Comparison of ENCODE assay signal across 23 cellular contexts in the genomic region with DNA sequence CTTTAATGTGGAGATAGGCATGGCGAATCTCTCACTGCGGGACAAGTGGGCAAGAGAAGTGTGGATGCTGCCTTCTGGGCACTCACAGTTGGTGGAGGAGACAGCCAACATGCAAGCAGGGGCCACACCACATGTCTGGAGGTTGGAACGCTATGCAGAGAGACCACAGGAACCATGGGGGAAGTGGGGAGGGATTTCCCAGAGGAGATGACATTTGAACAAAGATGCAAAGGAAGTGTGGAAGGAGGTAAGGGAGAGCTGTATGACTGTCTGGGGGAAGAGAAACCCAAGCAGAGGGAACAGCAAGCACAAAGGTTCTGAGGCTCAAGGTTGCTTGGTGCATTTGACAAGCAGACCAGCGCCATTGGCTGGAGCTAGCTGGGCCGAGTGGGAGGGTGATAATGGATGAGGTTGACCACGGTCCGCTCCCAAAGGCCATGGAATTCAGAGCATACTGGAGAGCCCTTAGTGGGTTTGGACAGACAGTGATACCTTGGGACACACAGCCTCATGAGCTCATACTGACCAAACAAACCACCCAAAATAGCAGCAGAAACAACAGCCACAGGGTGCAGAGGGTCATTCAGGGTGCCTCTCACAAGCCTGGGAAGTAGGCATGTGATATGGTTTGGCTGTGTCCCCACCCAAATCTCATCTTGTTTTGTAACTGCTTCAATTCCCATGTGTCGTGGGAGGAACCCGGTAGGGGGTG. TPM values are rescaled to one million over a fixed set of nuclear protein-coding genes. Genes with fewer than 3 reads are reported as not detected.
A peak's percentile ranks its signal among the peaks of the same experiment; 100 is the strongest.
DNase-seq lines count a peak whose midpoint lies in the region; ATAC-seq and TF ChIP-seq lines count a peak whose summit lies in the region.
"Had no signal": no experiment of that assay in that cellular context is flagged by ENCODE, and none has a peak within 500 bp of the region (broad histone marks: within the 10 kb centered on the region; RNA-seq: fewer than 3 reads in every experiment).

No MANE protein-coding gene starts in this region.

- intact Hi-C loops in A673 (cut with micrococcal nuclease; ENCODE audit: unreplicated experiment), result no loop called here

- no peak overlapping the region for H3K4me3 ChIP-seq in A673 (ENCODE audit: low read depth, low read length, poor library complexity, severe bottlenecking)
- H3K4me3 ChIP-seq: prostate gland, SJSA1 had no signal

- peak; percentile 5 for DNase-seq in GM10266 (ENCODE audit: extremely low spot score)
- DNase-seq in activated CD8-positive, alpha-beta memory T cell treated with anti-CD3 and anti-CD28 coated beads, Interleukin-2, amount 50 U/mL, for 48 hours, result peak; percentile 30
- peak; percentile 22 for DNase-seq in left lobe of liver (ENCODE audit: low spot score)
- no peak for DNase-seq in effector memory CD8-positive, alpha-beta T cell
- no peak for DNase-seq in A673 (ENCODE audit: low spot score)
- DNase-seq: activated CD4-positive, CD25-positive, alpha-beta regulatory T cell treated with anti-CD3 and anti-CD28 coated beads, Interleukin-2, amount 50 U/mL, for 72 hours; activated naive CD4-positive, alpha-beta T cell treated with anti-CD3 and anti-CD28 coated beads for 36 hours; Calu3; cortex of kidney; KG1; NCI-H1417; stimulated activated CD4-positive, alpha-beta T cell treated with anti-CD3 and anti-CD28 coated beads, Interleukin-12 subunit alpha, Interleukin-12 subunit beta, amount 100 ng/mL, for 4 hours; stimulated activated naive CD4-positive, alpha-beta T cell; T-helper 9 cell had no signal

- no TSS peak for BruUV-seq in A673 (replicated peaks; lab: Mats Ljungman, UMichigan)

- H3K36me3 Mint-ChIP-seq in stimulated activated naive CD8-positive, alpha-beta T cell treated with anti-CD3 and anti-CD28 coated beads, Interleukin-15, Interleukin-2, amounts not matched to agents 100 ng/mL and 50 ng/mL, for 24 hours (ENCODE audit: low read depth), result no peaks in the 10 kb centered on the region
- H3K36me3 Mint-ChIP-seq in effector memory CD8-positive, alpha-beta T cell (ENCODE audit: insufficient read depth), result no peaks in the 10 kb centered on the region
- H3K36me3 Mint-ChIP-seq: memory B cell; natural killer cell treated with Interleukin-12 subunit alpha and Interleukin-12 subunit beta and Interleukin-15 and Interleukin-18, amount 100 ng/mL, for 72 hours had no signal

- CTCF ChIA-PET in A673 (lab: Charles Lee), result no interaction called here

- no peaks in the 10 kb centered on the region for H3K36me3 ChIP-seq in A673 (ENCODE audit: insufficient read depth, low read length, poor library complexity, severe bottlenecking)
- H3K36me3 ChIP-seq: prostate gland, SJSA1 had no signal

- POLR2A ChIA-PET in A673 (lab: Charles Lee; ENCODE audit: low non-redundant PET), result no interaction called here

- H3K4me1 ChIP-seq in A673 (ENCODE audit: insufficient read depth, low read length, poor library complexity, severe bottlenecking), result no peaks in the 10 kb centered on the region
- H3K4me1 ChIP-seq: prostate gland, SJSA1 had no signal

- no peaks in the 10 kb centered on the region for H3K27me3 Mint-ChIP-seq in stimulated activated naive CD8-positive, alpha-beta T cell treated with anti-CD3 and anti-CD28 coated beads, Interleukin-15, Interleukin-2, amounts not matched to agents 100 ng/mL and 50 ng/mL, for 24 hours
- peaks cover 0 to 9% of the 10 kb centered on the region in 2 donors for H3K27me3 Mint-ChIP-seq in effector memory CD8-positive, alpha-beta T cell

- no peaks in the 10 kb centered on the region for H3K27me3 ChIP-seq in A673 (replicated peaks; ENCODE audit: insufficient read depth, low read depth, low read length, poor library complexity)
- H3K27me3 ChIP-seq: SJSA1 had no signal

- ATAC-seq in left lobe of liver, result no peak
- no peak for ATAC-seq in HG02623 (IDR thresholded peaks at IDR 0.05; ENCODE audit: unreplicated experiment)
- no peak for ATAC-seq in HG03520 (IDR thresholded peaks at IDR 0.05; ENCODE audit: unreplicated experiment)
- ATAC-seq in effector memory CD8-positive, alpha-beta T cell (replicated peaks), result no peak
- ATAC-seq: natural killer cell treated with Interleukin-12 subunit alpha and Interleukin-12 subunit beta and Interleukin-15 and Interleukin-18, amount 100 ng/mL, for 72 hours had no signal

- H3K9me3 Mint-ChIP-seq in stimulated activated naive CD8-positive, alpha-beta T cell treated with anti-CD3 and anti-CD28 coated beads, Interleukin-15, Interleukin-2, amounts not matched to agents 100 ng/mL and 50 ng/mL, for 24 hours, result no peaks in the 10 kb centered on the region
- H3K9me3 Mint-ChIP-seq in effector memory CD8-positive, alpha-beta T cell, result no peaks in the 10 kb centered on the region
- H3K9me3 Mint-ChIP-seq: activated naive CD4-positive, alpha-beta T cell treated with anti-CD3 and anti-CD28 coated beads for 36 hours; memory B cell; natural killer cell treated with Interleukin-12 subunit alpha and Interleukin-12 subunit beta and Interleukin-15 and Interleukin-18, amount 100 ng/mL, for 72 hours had no signal

- peak overlapping the region; percentile 1 for H3K27ac Mint-ChIP-seq in stimulated activated naive CD8-positive, alpha-beta T cell treated with anti-CD3 and anti-CD28 coated beads, Interleukin-15, Interleukin-2, amounts not matched to agents 100 ng/mL and 50 ng/mL, for 24 hours
- peak overlapping the region in 1 of 2 donors; percentile 26 for H3K27ac Mint-ChIP-seq in effector memory CD8-positive, alpha-beta T cell
- H3K27ac Mint-ChIP-seq: activated naive CD4-positive, alpha-beta T cell treated with anti-CD3 and anti-CD28 coated beads for 36 hours; memory B cell had no signal

- H3K9me3 ChIP-seq in A673 (ENCODE audit: low read depth, low read length, poor library complexity, severe bottlenecking), result no peaks in the 10 kb centered on the region
- H3K9me3 ChIP-seq: prostate gland, SJSA1 had no signal

- H3K27ac ChIP-seq in A673 (ENCODE audit: low read depth, low read length, poor library complexity, severe bottlenecking), result no peak overlapping the region
- H3K27ac ChIP-seq: HL-60, prostate gland, SJSA1 had no signal

- peaks cover 10% of the 10 kb centered on the region for H3K4me1 Mint-ChIP-seq in stimulated activated naive CD8-positive, alpha-beta T cell treated with anti-CD3 and anti-CD28 coated beads, Interleukin-15, Interleukin-2, amounts not matched to agents 100 ng/mL and 50 ng/mL, for 24 hours (ENCODE audit: low read depth)
- no peaks in the 10 kb centered on the region for H3K4me1 Mint-ChIP-seq in effector memory CD8-positive, alpha-beta T cell (ENCODE audit: low read depth in 2 of 2)

- H3K4me3 Mint-ChIP-seq in stimulated activated naive CD8-positive, alpha-beta T cell treated with anti-CD3 and anti-CD28 coated beads, Interleukin-15, Interleukin-2, amounts not matched to agents 100 ng/mL and 50 ng/mL, for 24 hours, result no peak overlapping the region
- no peak overlapping the region for H3K4me3 Mint-ChIP-seq in effector memory CD8-positive, alpha-beta T cell
- H3K4me3 Mint-ChIP-seq: activated naive CD4-positive, alpha-beta T cell treated with anti-CD3 and anti-CD28 coated beads for 36 hours; memory B cell; natural killer cell treated with Interleukin-12 subunit alpha and Interleukin-12 subunit beta and Interleukin-15 and Interleukin-18, amount 100 ng/mL, for 72 hours had no signal

- TF ChIP-seq CTCF in GM10266 (IDR thresholded peaks at IDR 0.05; ENCODE audit: control insufficient read depth, insufficient read depth, low read depth, missing control alignments) (no peak), A673 (conservative IDR thresholded peaks at IDR 0.05; ENCODE audit: low read depth, low read length) (no peak)

RNA-seq across cellular contexts. Expression of a gene that starts 7.6 kb away (rescaled TPM):
- total RNA-seq in left lobe of liver, result 1.7 TPM
- 11.7 and 12.2 TPM in 2 replicates for total RNA-seq in A673 (2021)

RNA-seq across cellular contexts. Expression of a gene that starts 57.6 kb away (rescaled TPM):
- 0.18 TPM for total RNA-seq in left lobe of liver
- total RNA-seq in A673 (2021), result not detected in 2 replicates
- total RNA-seq: activated naive CD4-positive, alpha-beta T cell treated with anti-CD3 and anti-CD28 coated beads for 36 hours; G401; natural killer cell treated with Interleukin-12 subunit alpha and Interleukin-12 subunit beta and Interleukin-15 and Interleukin-18, amount 100 ng/mL, for 72 hours; SJSA1 had no signal

Comparison
In these comparisons a context has a peak if more than half of its experiments do, and no peak if none do; other contexts are left out.
1. DNase-seq: peak in GM10266 (single experiment), activated CD8-positive, alpha-beta memory T cell treated with anti-CD3 and anti-CD28 coated beads, Interleukin-2, amount 50 U/mL, for 48 hours (single experiment) and left lobe of liver (single experiment); none in effector memory CD8-positive, alpha-beta T cell (0 of 3) and A673 (single experiment).